ENCODE assay signal across 16 cellular contexts in the genomic region with DNA sequence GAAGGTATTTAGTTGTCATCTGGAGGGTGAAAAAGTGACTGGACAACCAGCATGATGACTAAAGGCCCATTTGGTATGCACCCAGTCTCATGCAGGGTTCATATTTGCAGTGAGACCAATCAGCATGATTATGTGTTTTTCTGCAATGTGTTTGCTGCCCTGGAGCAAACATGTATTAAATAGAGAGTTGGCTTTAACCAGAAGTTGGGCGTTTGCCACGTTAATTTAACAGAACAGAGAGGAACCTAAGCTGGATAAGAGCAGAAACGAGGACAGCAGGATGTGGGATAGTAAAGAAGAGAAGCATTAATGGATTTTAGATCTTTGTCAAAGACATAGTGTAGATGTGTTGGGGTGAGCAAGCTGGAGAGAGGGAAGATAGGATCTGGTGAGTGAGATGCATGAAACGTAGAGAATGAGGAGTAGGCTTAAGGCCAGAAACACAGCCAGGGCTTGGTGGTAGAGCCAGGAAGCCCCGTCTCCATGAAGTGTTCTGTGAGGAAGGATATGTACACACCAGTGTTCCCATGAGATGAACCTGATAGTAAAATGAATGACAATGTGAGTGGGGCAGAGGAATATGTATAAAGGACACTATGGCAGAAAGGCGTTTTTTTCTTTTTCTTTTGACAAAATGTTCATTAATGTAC.
"Had no signal": no experiment of that assay in that cellular context is flagged by ENCODE, and none has a peak within 500 bp of the region (broad histone marks: within the 10 kb centered on the region; RNA-seq: fewer than 3 reads in every experiment).

No MANE protein-coding gene starts in this region.

- H3K27me3 ChIP-seq: brain microvascular endothelial cell, upper lobe of left lung had no signal

- H3K9me3 ChIP-seq: right lobe of liver, upper lobe of left lung had no signal

- H3K36me3 Mint-ChIP-seq: activated CD4-positive, alpha-beta memory T cell treated with anti-CD3 and anti-CD28 coated beads for 36 hours; activated naive CD8-positive, alpha-beta T cell treated with anti-CD3 and anti-CD28 coated beads for 36 hours; immature natural killer cell; memory B cell; natural killer cell treated with Interleukin-12 subunit alpha and Interleukin-12 subunit beta and Interleukin-15 and Interleukin-18, amount 100 ng/mL, for 72 hours; stimulated activated naive B cell treated with anti-CD40 and anti-IgM and Interleukin-4, amounts not matched to agents 10 μg/mL and 1 μg/mL and 100 μg/mL, for 72 hours had no signal

- H3K27ac Mint-ChIP-seq: activated CD4-positive, alpha-beta memory T cell treated with anti-CD3 and anti-CD28 coated beads for 36 hours; activated naive CD8-positive, alpha-beta T cell treated with anti-CD3 and anti-CD28 coated beads for 36 hours; endodermal cell; immature natural killer cell; memory B cell; natural killer cell treated with Interleukin-12 subunit alpha and Interleukin-12 subunit beta and Interleukin-15 and Interleukin-18, amount 100 ng/mL, for 72 hours; progenitor cell of endocrine pancreas; stimulated activated naive B cell treated with anti-CD40 and anti-IgM and Interleukin-4, amounts not matched to agents 10 μg/mL and 1 μg/mL and 100 μg/mL, for 72 hours had no signal

- H3K4me3 Mint-ChIP-seq: activated CD4-positive, alpha-beta memory T cell treated with anti-CD3 and anti-CD28 coated beads for 36 hours; activated naive CD8-positive, alpha-beta T cell treated with anti-CD3 and anti-CD28 coated beads for 36 hours; activated T-cell treated with anti-CD3 and anti-CD28 coated beads, Interleukin-2, amount 50 U/mL, for 4 hours; endodermal cell; immature natural killer cell; memory B cell; natural killer cell treated with Interleukin-12 subunit alpha and Interleukin-12 subunit beta and Interleukin-15 and Interleukin-18, amount 100 ng/mL, for 72 hours; stimulated activated naive B cell treated with anti-CD40 and anti-IgM and Interleukin-4, amounts not matched to agents 10 μg/mL and 1 μg/mL and 100 μg/mL, for 72 hours had no signal

- H3K9me3 Mint-ChIP-seq: activated CD4-positive, alpha-beta memory T cell treated with anti-CD3 and anti-CD28 coated beads for 36 hours; activated naive CD8-positive, alpha-beta T cell treated with anti-CD3 and anti-CD28 coated beads for 36 hours; activated T-cell treated with anti-CD3 and anti-CD28 coated beads, Interleukin-2, amount 50 U/mL, for 4 hours; endodermal cell had no signal

- H3K4me1 ChIP-seq: right lobe of liver, upper lobe of left lung had no signal

- H3K4me3 ChIP-seq: right lobe of liver, upper lobe of left lung had no signal

- ATAC-seq: activated T-cell treated with anti-CD3 and anti-CD28 coated beads, Interleukin-2, amount 50 U/mL, for 4 hours; left colon; natural killer cell treated with Interleukin-12 subunit alpha and Interleukin-12 subunit beta and Interleukin-15 and Interleukin-18, amount 100 ng/mL, for 72 hours; right lobe of liver; stimulated activated naive B cell treated with anti-CD40 and anti-IgM and Interleukin-4, amounts not matched to agents 10 μg/mL and 1 μg/mL and 100 μg/mL, for 72 hours had no signal

- H3K4me1 Mint-ChIP-seq: activated naive CD8-positive, alpha-beta T cell treated with anti-CD3 and anti-CD28 coated beads for 36 hours; endodermal cell; immature natural killer cell; memory B cell; stimulated activated naive B cell treated with anti-CD40 and anti-IgM and Interleukin-4, amounts not matched to agents 10 μg/mL and 1 μg/mL and 100 μg/mL, for 72 hours had no signal

- DNase-seq: activated CD4-positive, alpha-beta memory T cell treated with anti-CD3 and anti-CD28 coated beads for 36 hours; activated gamma-delta T cell; activated naive CD8-positive, alpha-beta T cell treated with anti-CD3 and anti-CD28 coated beads for 36 hours; activated T-cell treated with anti-CD3 and anti-CD28 coated beads, Interleukin-2, amount 50 U/mL, for 4 hours; brain microvascular endothelial cell; endodermal cell; erythroblast; immature natural killer cell; left colon; occipital lobe; right lobe of liver; stimulated activated naive B cell treated with anti-CD40 and anti-IgM and Interleukin-4, amounts not matched to agents 10 μg/mL and 1 μg/mL and 100 μg/mL, for 72 hours; upper lobe of left lung had no signal

- H3K27ac ChIP-seq: brain microvascular endothelial cell, right lobe of liver, upper lobe of left lung had no signal

- H3K36me3 ChIP-seq: brain microvascular endothelial cell, right lobe of liver, upper lobe of left lung had no signal
